Comparison of ENCODE assay signal across 23 cellular contexts in the genomic region with DNA sequence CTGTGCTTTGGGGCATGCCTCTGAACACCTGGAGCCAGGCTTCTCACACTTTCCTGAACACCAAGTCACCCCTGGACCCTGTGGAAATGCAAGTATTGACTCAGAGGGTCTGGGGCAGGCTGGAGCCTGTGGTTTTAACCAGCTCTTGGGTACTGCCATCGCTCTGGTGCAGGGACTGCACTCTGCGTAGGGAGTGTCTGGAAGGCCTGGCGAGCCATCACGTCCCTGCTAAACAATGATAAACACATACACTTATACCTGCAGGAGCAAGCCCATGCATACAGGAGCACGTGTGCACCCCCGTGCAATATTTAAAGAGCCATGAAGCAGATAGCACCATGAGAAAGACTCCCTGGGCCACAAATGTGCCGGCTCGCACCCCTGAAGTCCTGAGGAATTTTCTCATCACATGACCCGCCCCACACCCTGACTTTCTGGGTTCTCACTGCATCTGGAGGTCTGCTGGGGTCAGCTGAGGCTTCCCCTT.
DNase-seq lines count a peak whose midpoint lies in the region; ATAC-seq, FAIRE-seq and TF ChIP-seq lines count a peak whose summit lies in the region.
"Had no signal": no experiment of that assay in that cellular context is flagged by ENCODE, and none has a peak within 500 bp of the region (broad histone marks: within the 10 kb centered on the region; RNA-seq: fewer than 3 reads in every experiment).

No MANE protein-coding gene starts in this region.

- H3K9ac ChIP-seq in endodermal cell (ENCODE audit: extremely low read depth, low read length, poor library complexity, severe bottlenecking) (no peak overlapping the region), kidney (ENCODE audit: low read length in 2 of 2) (no peak overlapping the region)
- H3K9ac ChIP-seq: neural progenitor cell had no signal

- no peaks in the 10 kb centered on the region for H3K36me3 Mint-ChIP-seq in endodermal cell (ENCODE audit: low read depth)
- H3K36me3 Mint-ChIP-seq in stimulated activated naive B cell treated with anti-CD40 and anti-IgM and Interleukin-4, amounts not matched to agents 10 μg/mL and 1 μg/mL and 100 μg/mL, for 72 hours = no peaks in the 10 kb centered on the region
- H3K36me3 Mint-ChIP-seq: CD4-positive, CD25-positive, alpha-beta regulatory T cell; neural progenitor cell had no signal

- intact Hi-C loops in kidney (cut with DNase I) (no loop called here), sigmoid colon (cut with DNase I) (loop anchor here (5.0 kb wide), 2 partner anchors 35 to 125 kb away; no protein-coding TSS in a partner anchor)

- peaks cover 1% of the 10 kb centered on the region for H3K27me3 Mint-ChIP-seq in endodermal cell (ENCODE audit: insufficient read depth)
- H3K27me3 Mint-ChIP-seq in stimulated activated naive B cell treated with anti-CD40 and anti-IgM and Interleukin-4, amounts not matched to agents 10 μg/mL and 1 μg/mL and 100 μg/mL, for 72 hours = no peaks in the 10 kb centered on the region
- H3K27me3 Mint-ChIP-seq: activated naive CD8-positive, alpha-beta T cell treated with anti-CD3 and anti-CD28 coated beads, Interleukin-2, amount 50 U/mL, for 24 hours; activated T-helper 17 cell treated with anti-CD3 and anti-CD28 coated beads, Interleukin-2, amount 50 U/mL, for 72 hours; stimulated activated naive CD8-positive, alpha-beta T cell treated with anti-CD3 and anti-CD28 coated beads, Interleukin-15, Interleukin-2, amounts not matched to agents 100 ng/mL and 50 ng/mL, for 24 hours had no signal

- no peak for FAIRE-seq in kidney (lab: Jason Lieb, UNC)

- no peak for TF ChIP-seq EP300 in sigmoid colon (IDR thresholded peaks at IDR 0.05)

- H3K36me3 ChIP-seq in RWPE2 (ENCODE audit: low read depth) (no peaks in the 10 kb centered on the region), endodermal cell (ENCODE audit: control insufficient read depth, insufficient read depth, low read length) (no peaks in the 10 kb centered on the region), kidney (ENCODE audit: control insufficient read depth in 1 of 2, insufficient read depth in 2 of 2, low read length in 2 of 2) (no peaks in the 10 kb centered on the region), sigmoid colon (no peaks in the 10 kb centered on the region)
- H3K36me3 ChIP-seq: neural progenitor cell, transverse colon had no signal

- no peak for ATAC-seq in RWPE2 (ENCODE audit: low read depth)
- no peak for ATAC-seq in stimulated activated naive B cell treated with anti-CD40 and anti-IgM and Interleukin-4, amounts not matched to agents 10 μg/mL and 1 μg/mL and 100 μg/mL, for 72 hours (replicated peaks)
- ATAC-seq: activated naive CD8-positive, alpha-beta T cell treated with anti-CD3 and anti-CD28 coated beads, Interleukin-2, amount 50 U/mL, for 24 hours; activated T-helper 17 cell treated with anti-CD3 and anti-CD28 coated beads, Interleukin-2, amount 50 U/mL, for 72 hours; foreskin keratinocyte; Panc1 had no signal

- H3K27ac ChIP-seq in RWPE2 (ENCODE audit: poor library complexity, severe bottlenecking) (no peak overlapping the region), endodermal cell (ENCODE audit: low read depth, low read length) (no peak overlapping the region), kidney (ENCODE audit: low read depth in 2 of 2, low read length in 2 of 2) (no peak overlapping the region), sigmoid colon (peak overlapping the region in 1 of 4 donors; percentile 27)
- H3K27ac ChIP-seq: foreskin keratinocyte, neural progenitor cell, SK-N-MC, transverse colon had no signal

- no peak for TF ChIP-seq POLR2A in sigmoid colon (IDR thresholded peaks at IDR 0.05)

- H3K27me3 ChIP-seq in RWPE2 (ENCODE audit: insufficient read depth, poor library complexity, severe bottlenecking) (no peaks in the 10 kb centered on the region), endodermal cell (ENCODE audit: control insufficient read depth, insufficient read depth, low read length, poor library complexity, severe bottlenecking) (no peaks in the 10 kb centered on the region), sigmoid colon (no peaks in the 10 kb centered on the region)
- H3K27me3 ChIP-seq: foreskin keratinocyte, neural progenitor cell, transverse colon had no signal

- no peak overlapping the region for H3K4me3 ChIP-seq in RWPE2 (ENCODE audit: severe bottlenecking)
- H3K4me3 ChIP-seq in endodermal cell (ENCODE audit: low read length) = no peak overlapping the region
- H3K4me3 ChIP-seq in kidney (ENCODE audit: low read length in 2 of 2) = no peak overlapping the region
- no peak overlapping the region for H3K4me3 ChIP-seq in sigmoid colon
- H3K4me3 ChIP-seq: lung, neural progenitor cell, SK-N-MC, transverse colon had no signal

- no peak overlapping the region for H3K27ac Mint-ChIP-seq in endodermal cell
- H3K27ac Mint-ChIP-seq in stimulated activated naive B cell treated with anti-CD40 and anti-IgM and Interleukin-4, amounts not matched to agents 10 μg/mL and 1 μg/mL and 100 μg/mL, for 72 hours = no peak overlapping the region
- H3K27ac Mint-ChIP-seq: activated naive CD8-positive, alpha-beta T cell treated with anti-CD3 and anti-CD28 coated beads, Interleukin-2, amount 50 U/mL, for 24 hours; activated T-helper 17 cell treated with anti-CD3 and anti-CD28 coated beads, Interleukin-2, amount 50 U/mL, for 72 hours; CD4-positive, CD25-positive, alpha-beta regulatory T cell; neural progenitor cell; stimulated activated naive CD8-positive, alpha-beta T cell treated with anti-CD3 and anti-CD28 coated beads, Interleukin-15, Interleukin-2, amounts not matched to agents 100 ng/mL and 50 ng/mL, for 24 hours had no signal

- DNase-seq in RWPE2 (ENCODE audit: low spot score) = peak; percentile 20
- DNase-seq in endodermal cell = peak; percentile 30
- DNase-seq in kidney = peak; percentile 37
- DNase-seq in sigmoid colon = peak; percentile 57
- DNase-seq in T-helper 1 cell = no peak
- DNase-seq in stimulated activated naive B cell treated with anti-CD40 and anti-IgM and Interleukin-4, amounts not matched to agents 10 μg/mL and 1 μg/mL and 100 μg/mL, for 72 hours = no peak
- DNase-seq in hepatic stellate cell (ENCODE audit: low spot score) = no peak
- no peak for DNase-seq in GM20000 (ENCODE audit: low spot score)
- DNase-seq: activated naive CD8-positive, alpha-beta T cell treated with anti-CD3 and anti-CD28 coated beads, Interleukin-2, amount 50 U/mL, for 24 hours; CD4-positive, CD25-positive, alpha-beta regulatory T cell; DMS 273 treated with DMSO at 0.1 percent for 48 hours; erythroblast; NCI-H1694 treated with DMSO at 0.1 percent for 48 hours; NCI-H526; stimulated activated CD4-positive, alpha-beta T cell treated with anti-CD3 and anti-CD28 coated beads, Interleukin-12 subunit alpha, Interleukin-12 subunit beta, amount 100 ng/mL, for 4 hours; transverse colon had no signal

- 85 to 90% methylated on average over 6 to 9 of the region's 9 CpGs for WGBS in endodermal cell (ENCODE audit: insufficient coverage in 1 of 2, insufficient read length in 1 of 2), 2 experiments
- whole genome bisulfite sequencing in sigmoid colon, 2 donors = 84 to 89% methylated on average over 9 of the region's 9 CpGs

- no peaks in the 10 kb centered on the region for H3K9me3 Mint-ChIP-seq in endodermal cell
- H3K9me3 Mint-ChIP-seq in stimulated activated naive B cell treated with anti-CD40 and anti-IgM and Interleukin-4, amounts not matched to agents 10 μg/mL and 1 μg/mL and 100 μg/mL, for 72 hours = no peaks in the 10 kb centered on the region
- H3K9me3 Mint-ChIP-seq: activated naive CD8-positive, alpha-beta T cell treated with anti-CD3 and anti-CD28 coated beads, Interleukin-2, amount 50 U/mL, for 24 hours; activated T-helper 17 cell treated with anti-CD3 and anti-CD28 coated beads, Interleukin-2, amount 50 U/mL, for 72 hours; CD4-positive, CD25-positive, alpha-beta regulatory T cell; neural progenitor cell; stimulated activated naive CD8-positive, alpha-beta T cell treated with anti-CD3 and anti-CD28 coated beads, Interleukin-15, Interleukin-2, amounts not matched to agents 100 ng/mL and 50 ng/mL, for 24 hours had no signal

- no peak for TF ChIP-seq CTCF in RWPE2 (IDR thresholded peaks at IDR 0.05; ENCODE audit: poor library complexity, severe bottlenecking)
- no peak for TF ChIP-seq CTCF in endodermal cell (conservative IDR thresholded peaks at IDR 0.05)
- TF ChIP-seq CTCF in kidney (IDR thresholded peaks at IDR 0.05; ENCODE audit: borderline replicate concordance, extremely low read depth, insufficient read depth) = no peak
- no peak for TF ChIP-seq CTCF in sigmoid colon (IDR thresholded peaks at IDR 0.05)
- TF ChIP-seq CTCF in GM20000 (IDR thresholded peaks at IDR 0.05; ENCODE audit: extremely low read depth, missing control alignments) = no peak

- peaks cover 1% of the 10 kb centered on the region for H3K4me1 Mint-ChIP-seq in endodermal cell
- peaks cover 7 to 32% of the 10 kb centered on the region in 2 donors for H3K4me1 Mint-ChIP-seq in stimulated activated naive B cell treated with anti-CD40 and anti-IgM and Interleukin-4, amounts not matched to agents 10 μg/mL and 1 μg/mL and 100 μg/mL, for 72 hours
- H3K4me1 Mint-ChIP-seq: activated naive CD8-positive, alpha-beta T cell treated with anti-CD3 and anti-CD28 coated beads, Interleukin-2, amount 50 U/mL, for 24 hours; activated T-helper 17 cell treated with anti-CD3 and anti-CD28 coated beads, Interleukin-2, amount 50 U/mL, for 72 hours; CD4-positive, CD25-positive, alpha-beta regulatory T cell had no signal

- H3K4me1 ChIP-seq in RWPE2 (ENCODE audit: insufficient read depth, poor library complexity, severe bottlenecking) (no peaks in the 10 kb centered on the region), endodermal cell (ENCODE audit: control insufficient read depth, insufficient read depth, low read length) (no peaks in the 10 kb centered on the region), kidney (ENCODE audit: control insufficient read depth in 1 of 2, insufficient read depth in 1 of 2, low read depth in 1 of 2, low read length in 2 of 2) (peaks cover 3 to 9% of the 10 kb centered on the region in 2 donors), sigmoid colon (peaks cover 0 to 63% (median 43%) of the 10 kb centered on the region in 4 donors)
- H3K4me1 ChIP-seq: foreskin keratinocyte, neural progenitor cell had no signal

- H3K9me3 ChIP-seq in RWPE2 (ENCODE audit: severe bottlenecking) (no peaks in the 10 kb centered on the region), endodermal cell (ENCODE audit: control insufficient read depth, low read length) (no peaks in the 10 kb centered on the region), kidney (ENCODE audit: control insufficient read depth in 1 of 2, low read length in 2 of 2) (no peaks in the 10 kb centered on the region), sigmoid colon (no peaks in the 10 kb centered on the region)
- H3K9me3 ChIP-seq: transverse colon had no signal

- no peak overlapping the region for H3K4me3 Mint-ChIP-seq in endodermal cell
- H3K4me3 Mint-ChIP-seq in stimulated activated naive B cell treated with anti-CD40 and anti-IgM and Interleukin-4, amounts not matched to agents 10 μg/mL and 1 μg/mL and 100 μg/mL, for 72 hours = no peak overlapping the region
- H3K4me3 Mint-ChIP-seq: activated naive CD8-positive, alpha-beta T cell treated with anti-CD3 and anti-CD28 coated beads, Interleukin-2, amount 50 U/mL, for 24 hours; activated T-helper 17 cell treated with anti-CD3 and anti-CD28 coated beads, Interleukin-2, amount 50 U/mL, for 72 hours; CD4-positive, CD25-positive, alpha-beta regulatory T cell; neural progenitor cell; stimulated activated naive CD8-positive, alpha-beta T cell treated with anti-CD3 and anti-CD28 coated beads, Interleukin-15, Interleukin-2, amounts not matched to agents 100 ng/mL and 50 ng/mL, for 24 hours had no signal

Comparison
In these comparisons a context has a peak if more than half of its experiments do, and no peak if none do; other contexts are left out.
1. DNase-seq: peak in RWPE2 (single experiment), endodermal cell (single experiment), kidney (single experiment) and sigmoid colon (single experiment); none in T-helper 1 cell (0 of 5), stimulated activated naive B cell treated with anti-CD40 and anti-IgM and Interleukin-4, amounts not matched to agents 10 μg/mL and 1 μg/mL and 100 μg/mL, for 72 hours (single experiment), hepatic stellate cell (single experiment) and GM20000 (single experiment).